Comparison of ENCODE assay signal across 20 cellular contexts in the genomic region with DNA sequence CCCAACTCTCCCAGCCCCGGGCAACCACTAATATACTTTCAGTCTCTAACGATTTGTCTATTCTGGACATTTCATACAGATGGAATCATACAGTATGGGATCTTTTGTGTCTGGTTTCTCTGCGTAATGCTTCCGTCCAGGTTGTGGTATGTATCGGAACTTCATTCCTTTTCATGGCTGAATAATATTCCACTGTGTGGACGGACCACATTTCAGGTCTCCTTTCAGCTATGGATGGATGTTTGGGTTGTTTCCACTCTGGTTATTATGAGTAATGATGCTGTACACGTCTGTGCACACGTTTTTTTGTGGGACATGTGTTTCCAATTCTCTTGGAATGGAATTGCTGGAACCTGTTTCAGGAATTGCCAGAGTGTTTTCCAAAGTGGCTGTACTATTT. TPM values are rescaled to one million over a fixed set of nuclear protein-coding genes. Genes with fewer than 3 reads are reported as not detected.
A peak's percentile ranks its signal among the peaks of the same experiment; 100 is the strongest.
DNase-seq lines count a peak whose midpoint lies in the region; ATAC-seq, FAIRE-seq and TF ChIP-seq lines count a peak whose summit lies in the region.
"Had no signal": no experiment of that assay in that cellular context is flagged by ENCODE, and none has a peak within 500 bp of the region (broad histone marks: within the 10 kb centered on the region; RNA-seq: fewer than 3 reads in every experiment).

No MANE protein-coding gene starts in this region.

- no peaks in the 10 kb centered on the region for H3K79me1 ChIP-seq in H1 (ENCODE audit: low read depth, low read length)

- POLR2A ChIA-PET in A549 (lab: Yijun Ruan, JAX) (no interaction called here), H1 (lab: Charles Lee; ENCODE audit: partially characterized antibody) (no interaction called here)

- H2AFZ ChIP-seq in H1 (ENCODE audit: low read length) = no peak overlapping the region

- H2BK15ac ChIP-seq in H1 (ENCODE audit: low read length) = no peak overlapping the region

- CTCF ChIA-PET in A549 (lab: Yijun Ruan, JAX) = no interaction called here
- CTCF ChIA-PET in H1 (lab: Charles Lee; ENCODE audit: partially characterized antibody) = interaction anchor here (0.7 kb wide), 1 partner anchor 166 kb away, joined by 4 read pairs; no protein-coding TSS in a partner anchor

- no peak for ATAC-seq in A549
- ATAC-seq: GM12878 had no signal

- no peak overlapping the region for H3K18ac ChIP-seq in H1 (ENCODE audit: extremely low read depth, low read length)

- no peak overlapping the region for H4K5ac ChIP-seq in H1 (ENCODE audit: insufficient read length, low read depth, low read length)

- H2BK120ac ChIP-seq in H1 (replicated peaks; ENCODE audit: low read depth, low read length) = no peak overlapping the region

- FAIRE-seq in A549 (lab: Jason Lieb, UNC) = no peak
- FAIRE-seq in H1 (lab: Jason Lieb, UNC) = no peak
- FAIRE-seq in GM12891 (lab: Jason Lieb, UNC) = no peak
- FAIRE-seq: GM12878, GM18507 had no signal

- H4K8ac ChIP-seq in H1 (ENCODE audit: extremely low read depth, insufficient read depth, low read length) = no peak overlapping the region

- TF ChIP-seq CTCF in A549 (IDR thresholded peaks at IDR 0.05) (no peak), H1 (IDR thresholded peaks at IDR 0.05; ENCODE audit: control extremely low read depth in 1 of 3, insufficient read depth in 1 of 3, low read depth in 1 of 3, low read length in 3 of 3) (no peak)

- H3K79me2 ChIP-seq in H1 (ENCODE audit: control insufficient read depth in 1 of 2, insufficient read depth in 2 of 2, low read length in 2 of 2) = no peaks in the 10 kb centered on the region

- H3K56ac ChIP-seq in H1 (replicated peaks; ENCODE audit: insufficient read length, low read depth, low read length) = no peak overlapping the region

- H3K27me3 ChIP-seq in H1 (replicated peaks in 1 of 4; ENCODE audit: control insufficient read depth in 3 of 4, extremely low read depth in 1 of 4, insufficient read depth in 3 of 4, low read length in 3 of 4) (peaks cover 1 to 12% (median 8%) of the 10 kb centered on the region in 4 experiments; a peak in 6 of 7 replicates), MG63 (peaks cover 6% of the 10 kb centered on the region; the same call in 1 of the 2 replicates)

- H3K4me2 ChIP-seq in A549 = no peak overlapping the region
- no peak overlapping the region for H3K4me2 ChIP-seq in H1 (ENCODE audit: insufficient read depth in 1 of 2, low read depth in 2 of 2, low read length in 2 of 2)

- H3K9me3 ChIP-seq in A549 = peaks cover 5% of the 10 kb centered on the region; the same call in 2 of the 3 replicates
- H3K9me3 ChIP-seq in H1 (ENCODE audit: insufficient read depth in 2 of 2, low read depth in 1 of 2, low read length in 1 of 2) = peaks cover 0 to 6% of the 10 kb centered on the region in 2 experiments; a peak in 1 of 4 replicates
- 0 out of 2 replicates have a peak, but pooled peaks cover 3% of the 10 kb centered on the region for H3K9me3 ChIP-seq in MG63

- intact Hi-C loops in posterior vena cava (cut with DNase I) = no loop called here

- H3K4me3 ChIP-seq in A549 = no peak overlapping the region
- no peak overlapping the region for H3K4me3 ChIP-seq in H1 (ENCODE audit: extremely low read depth in 1 of 4, insufficient read depth in 2 of 4, low read depth in 3 of 4, low read length in 4 of 4)
- no peak overlapping the region for H3K4me3 ChIP-seq in MG63
- H3K4me3 ChIP-seq: GM12878 had no signal

- no peak overlapping the region for H2BK5ac ChIP-seq in H1 (ENCODE audit: low read depth, low read length)

- 70% methylated on average over 8 of the region's 8 CpGs for WGBS in A549 (ENCODE audit: missing lambda C conversion rate)
- WGBS in H1 (ENCODE audit: extremely low coverage in 1 of 2, insufficient coverage in 1 of 2, insufficient read length in 1 of 2, insufficient replicate concordance in 2 of 2, low coverage in 1 of 2, low lambda C conversion rate in 2 of 2, missing lambda C conversion rate in 1 of 2), 2 experiments = 80% methylated on average over 8 of the region's 8 CpGs; no CpG with 5 or more reads in 1 of the 2 experiments

- H3K36me3 ChIP-seq in H1 (ENCODE audit: control insufficient read depth in 2 of 4, insufficient read depth in 4 of 4, low read length in 3 of 4) (no peaks in the 10 kb centered on the region), MG63 (no peaks in the 10 kb centered on the region)

- H3K27ac ChIP-seq in A549 (no peak overlapping the region), H1 (ENCODE audit: low read depth, low read length) (no peak overlapping the region)

- no peak overlapping the region for H3K9ac ChIP-seq in H1 (replicated peaks in 1 of 4; ENCODE audit: extremely low read depth in 1 of 4, low read depth in 3 of 4, low read length in 3 of 4)

- no peak overlapping the region for H3K4ac ChIP-seq in H1 (replicated peaks; ENCODE audit: insufficient read length, low read depth, low read length)

- H2BK12ac ChIP-seq in H1 (ENCODE audit: low read depth, low read length) = no peak overlapping the region

- H3K14ac ChIP-seq in H1 (ENCODE audit: insufficient read length) = no peak overlapping the region

- no peak overlapping the region for H2BK20ac ChIP-seq in H1 (ENCODE audit: low read length)

- H4K20me1 ChIP-seq in H1 (replicated peaks in 1 of 2; ENCODE audit: control insufficient read depth in 1 of 2, insufficient read depth in 2 of 2, low read length in 2 of 2) = no peaks in the 10 kb centered on the region

- H3K4me1 ChIP-seq in A549 (peaks cover 22% of the 10 kb centered on the region), H1 (replicated peaks in 1 of 4; ENCODE audit: control insufficient read depth in 3 of 4, insufficient read depth in 4 of 4, low read length in 3 of 4) (peaks cover 0 to 2% (median under 1%) of the 10 kb centered on the region in 4 experiments; a peak in 2 of 7 replicates)

- TF ChIP-seq RAD21 in A549 (conservative IDR thresholded peaks at IDR 0.05 in 1 of 2, IDR thresholded peaks at IDR 0.05 in 1 of 2) (no peak), H1 (IDR thresholded peaks at IDR 0.05 in 1 of 2, conservative IDR thresholded peaks at IDR 0.05 in 1 of 2; ENCODE audit: low read depth in 2 of 2, low read length in 2 of 2) (no peak)

- TF ChIP-seq EP300 in A549 (IDR thresholded peaks at IDR 0.05) (no peak), H1 (IDR thresholded peaks at IDR 0.05; ENCODE audit: borderline replicate concordance in 1 of 2, low read depth in 2 of 2, low read length in 2 of 2) (no peak)

- peaks cover 10% of the 10 kb centered on the region; the same call in 1 of the 2 replicates for H3K23me2 ChIP-seq in H1 (ENCODE audit: low read depth, low read length)

- no peak overlapping the region for H3K23ac ChIP-seq in H1 (ENCODE audit: insufficient read length)

- no peak for DNase-seq in A549 (ENCODE audit: low read depth in 1 of 2, low spot score in 1 of 2)
- DNase-seq in EH (ENCODE audit: low read depth) = peak; percentile 18
- no peak for DNase-seq in H1 (ENCODE audit: low read depth in 1 of 2, low spot score in 2 of 2)
- peak; percentile 8 for DNase-seq in posterior vena cava (ENCODE audit: low spot score)
- no peak for DNase-seq in AML-193 (lab: John Stamatoyannopoulos, UW)
- no peak for DNase-seq in GM12891 (ENCODE audit: insufficient read length, low spot score)
- no peak for DNase-seq in MG63
- DNase-seq: 8988T; C1 segment of cervical spinal cord; Caco-2; CD4-positive, alpha-beta memory T cell; DMS153; DND-41; EL; GDM1; GOT3; H7; HCEC 1CT had no signal

- peak overlapping the region; percentile 28; the same call in 1 of the 2 replicates for H2AK5ac ChIP-seq in H1 (ENCODE audit: low read depth, low read length)

- no peak for TF ChIP-seq POLR2A in A549 (IDR thresholded peaks at IDR 0.05; ENCODE audit: low read length)
- TF ChIP-seq POLR2A in H1 (IDR thresholded peaks at IDR 0.05; ENCODE audit: control extremely low read depth in 1 of 2, low read depth in 2 of 2, low read length in 2 of 2) = no peak
- no peak for TF ChIP-seq POLR2A in GM12891 (IDR thresholded peaks at IDR 0.05; ENCODE audit: low read depth, low read length)

- H4K91ac ChIP-seq in H1 (replicated peaks; ENCODE audit: insufficient read length, low read length) = no peak overlapping the region

RNA-seq across cellular contexts. Expression of a gene that starts 17.4 kb away (rescaled TPM):
- polyA plus RNA-seq in A549 (2011; rRNA removed) (15.0 and 27.5 TPM in 2 replicates), A549 (2017; fragmentation: RNase III; extraction: RNeasy Plus Mini Kit Qiagen cat#74134 plus additional on column Dnase treatment) (19.3 to 21.4 TPM (median 20.5 TPM) in 3 replicates), H1 (2011; rRNA removed) (2.9 and 3.8 TPM in 2 replicates)
- 9.6 and 12.4 TPM in 2 replicates for polyA plus RNA-seq in A549 (2012; cell fraction: cytosol; rRNA removed)
- 23.1 and 25.3 TPM in 2 replicates for polyA plus RNA-seq in A549 (2012; cell fraction: nucleus; rRNA removed)
- 59.3 and 64.3 TPM in 2 replicates for polyA minus RNA-seq in A549 (2011; rRNA and poly(A)+ RNA removed)
- 9.6 and 12.2 TPM in 2 replicates for total RNA-seq in H1 (2021; fragmentation: NEBNext Ultra II Directional; extraction: Animal tissue kit (Norgen Biotek cat#: 25700))
- 3.0 TPM for polyA plus RNA-seq in H1 (2011; cell fraction: cytosol; rRNA removed)
- polyA plus RNA-seq in H1 (2011; cell fraction: nucleus; rRNA removed) = 5.9 TPM
- 5.4 to 7.2 TPM (median 6.1 TPM) in 4 replicates for polyA plus RNA-seq in H1 (2012, experiment 1 of 2)
- 2.6 TPM for polyA plus RNA-seq in H1 (2012, experiment 2 of 2)
- polyA plus RNA-seq in H1 (2013, experiment 1 of 2) = 9.5 TPM
- polyA plus RNA-seq in H1 (2013, experiment 2 of 2) = 10.8 TPM
- polyA minus RNA-seq in H1 (2011; rRNA and poly(A)+ RNA removed) = 9.7 and 10.9 TPM in 2 replicates
- polyA minus RNA-seq in H1 (2011; cell fraction: cytosol; rRNA and poly(A)+ RNA removed) = 5.1 TPM
- 6.4 TPM for polyA minus RNA-seq in H1 (2011; cell fraction: nucleus; rRNA and poly(A)+ RNA removed)
- total RNA-seq in posterior vena cava = 100 to 1,000 TPM in 1 of 2 donors, 10 to 100 TPM in 1; 62.3 to 127 TPM
- polyA plus RNA-seq in GM12891 (2012; ENCODE audit: low read depth, missing spikeins) = 2.4 TPM
- total RNA-seq in MG63 (2014; rRNA removed; shearing (Covaris generic); ENCODE audit: low replicate concordance) = 43.6 and 59.5 TPM in 2 replicates

RNA-seq across cellular contexts. Expression of a gene that starts 44.5 kb away (rescaled TPM):
- polyA plus RNA-seq in A549 (2011; rRNA removed) (110 and 131 TPM in 2 replicates), A549 (2017; fragmentation: RNase III; extraction: RNeasy Plus Mini Kit Qiagen cat#74134 plus additional on column Dnase treatment) (113 to 131 TPM (median 116 TPM) in 3 replicates), H1 (2011; rRNA removed) (72.0 and 102 TPM in 2 replicates)
- polyA plus RNA-seq in A549 (2012; cell fraction: cytosol; rRNA removed) = 121 and 141 TPM in 2 replicates
- 71.4 and 74.8 TPM in 2 replicates for polyA plus RNA-seq in A549 (2012; cell fraction: nucleus; rRNA removed)
- polyA minus RNA-seq in A549 (2011; rRNA and poly(A)+ RNA removed) = 37.9 and 44.6 TPM in 2 replicates
- total RNA-seq in H1 (2021; fragmentation: NEBNext Ultra II Directional; extraction: Animal tissue kit (Norgen Biotek cat#: 25700)) = 103 and 107 TPM in 2 replicates
- 103 TPM for polyA plus RNA-seq in H1 (2011; cell fraction: cytosol; rRNA removed)
- 65.0 TPM for polyA plus RNA-seq in H1 (2011; cell fraction: nucleus; rRNA removed)
- 87.9 to 110 TPM (median 103 TPM) in 4 replicates for polyA plus RNA-seq in H1 (2012, experiment 1 of 2)
- polyA plus RNA-seq in H1 (2012, experiment 2 of 2) = 154 TPM
- 114 TPM for polyA plus RNA-seq in H1 (2013, experiment 1 of 2)
- polyA plus RNA-seq in H1 (2013, experiment 2 of 2) = 114 TPM
- polyA minus RNA-seq in H1 (2011; rRNA and poly(A)+ RNA removed) = 33.9 and 40.8 TPM in 2 replicates
- 27.4 TPM for polyA minus RNA-seq in H1 (2011; cell fraction: cytosol; rRNA and poly(A)+ RNA removed)
- 44.7 TPM for polyA minus RNA-seq in H1 (2011; cell fraction: nucleus; rRNA and poly(A)+ RNA removed)
- total RNA-seq in posterior vena cava = 10 to 100 TPM; 44.9 to 47.5 TPM
- 127 TPM for polyA plus RNA-seq in GM12891 (2012; ENCODE audit: low read depth, missing spikeins)
- total RNA-seq in MG63 (2014; rRNA removed; shearing (Covaris generic); ENCODE audit: low replicate concordance) = 83.1 and 138 TPM in 2 replicates

RNA-seq across cellular contexts. Expression of a gene that starts 44.6 kb away (rescaled TPM):
- 11.9 and 15.7 TPM in 2 replicates for polyA plus RNA-seq in A549 (2011; rRNA removed)
- polyA plus RNA-seq in A549 (2012; cell fraction: cytosol; rRNA removed) = 10.6 and 12.3 TPM in 2 replicates
- 35.2 and 42.9 TPM in 2 replicates for polyA plus RNA-seq in A549 (2012; cell fraction: nucleus; rRNA removed)
- polyA plus RNA-seq in A549 (2017; fragmentation: RNase III; extraction: RNeasy Plus Mini Kit Qiagen cat#74134 plus additional on column Dnase treatment) = 12.4 to 12.8 TPM (median 12.8 TPM) in 3 replicates
- 19.8 and 25.4 TPM in 2 replicates for polyA minus RNA-seq in A549 (2011; rRNA and poly(A)+ RNA removed)
- 17.6 and 19.1 TPM in 2 replicates for total RNA-seq in H1 (2021; fragmentation: NEBNext Ultra II Directional; extraction: Animal tissue kit (Norgen Biotek cat#: 25700))
- 8.4 and 11.5 TPM in 2 replicates for polyA plus RNA-seq in H1 (2011; rRNA removed)
- 8.8 TPM for polyA plus RNA-seq in H1 (2011; cell fraction: cytosol; rRNA removed)
- polyA plus RNA-seq in H1 (2011; cell fraction: nucleus; rRNA removed) = 43.3 TPM
- 12.0 to 13.5 TPM (median 12.3 TPM) in 4 replicates for polyA plus RNA-seq in H1 (2012, experiment 1 of 2)
- 9.2 TPM for polyA plus RNA-seq in H1 (2012, experiment 2 of 2)
- polyA plus RNA-seq in H1 (2013, experiment 1 of 2) = 8.5 TPM
- polyA plus RNA-seq in H1 (2013, experiment 2 of 2) = 8.0 TPM
- 22.9 and 25.7 TPM in 2 replicates for polyA minus RNA-seq in H1 (2011; rRNA and poly(A)+ RNA removed)
- 15.8 TPM for polyA minus RNA-seq in H1 (2011; cell fraction: cytosol; rRNA and poly(A)+ RNA removed)
- 38.1 TPM for polyA minus RNA-seq in H1 (2011; cell fraction: nucleus; rRNA and poly(A)+ RNA removed)
- 10 to 100 TPM; 18.3 to 18.4 TPM for total RNA-seq in posterior vena cava
- polyA plus RNA-seq in GM12891 (2012; ENCODE audit: low read depth, missing spikeins) = 6.7 TPM
- total RNA-seq in MG63 (2014; rRNA removed; shearing (Covaris generic); ENCODE audit: low replicate concordance) = 7.8 and 15.6 TPM in 2 replicates

Comparison
In these comparisons a context has a peak if more than half of its experiments do, and no peak if none do; other contexts are left out.
1. DNase-seq: peak in EH (single experiment) and posterior vena cava (single experiment); none in A549 (0 of 2), H1 (0 of 2), AML-193 (0 of 2), GM12891 (single experiment) and MG63 (single experiment).